Comparison of ENCODE assay signal across 21 cellular contexts in genomic region chr4:40788338-40788737, GRCh38. TPM values are rescaled to one million over a fixed set of nuclear protein-coding genes. Genes with fewer than 3 reads are reported as not detected.
"Had no signal": no experiment of that assay in that cellular context is flagged by ENCODE, and none has a peak within 500 bp of the region (broad histone marks: within the 10 kb centered on the region; RNA-seq: fewer than 3 reads in every experiment).

No MANE protein-coding gene starts in this region.

- H3K79me2 ChIP-seq: hepatocyte had no signal

- H3K4me3 ChIP-seq: colonic mucosa, hepatocyte, ovary, stomach, uterus had no signal

- H3K9me3 Mint-ChIP-seq: endodermal cell; naive thymus-derived CD8-positive, alpha-beta T cell; type B pancreatic cell had no signal

- H3K4me2 ChIP-seq: hepatocyte had no signal

- H3K27ac ChIP-seq: colonic mucosa, foreskin keratinocyte, hepatocyte, ovary, stomach, uterus had no signal

- H3K4me1 Mint-ChIP-seq: endodermal cell; naive thymus-derived CD8-positive, alpha-beta T cell had no signal

- DNase-seq: colonic mucosa; effector CD4-positive, alpha-beta T cell; endodermal cell; erythroblast; foreskin keratinocyte; head of caudate nucleus; kidney; left cardiac atrium; left ventricle myocardium superior; naive thymus-derived CD8-positive, alpha-beta T cell; nucleus accumbens; ovary; right cardiac atrium; small intestine; stimulated activated CD4-positive, alpha-beta T cell treated with anti-CD3 and anti-CD28 coated beads, Interleukin-12 subunit alpha, Interleukin-12 subunit beta, amount 100 ng/mL, for 4 hours; stimulated activated naive CD4-positive, alpha-beta T cell; stomach; uterus had no signal

- H3K27ac Mint-ChIP-seq: endodermal cell; naive thymus-derived CD8-positive, alpha-beta T cell; type B pancreatic cell had no signal

- H2AFZ ChIP-seq: hepatocyte had no signal

- H3K4me1 ChIP-seq: colonic mucosa, foreskin keratinocyte, stomach, uterus had no signal

- H3K36me3 ChIP-seq: colonic mucosa, ovary, stomach, uterus had no signal

- H3K9me3 ChIP-seq: colonic mucosa, ovary, stomach, uterus had no signal

- H3K4me3 Mint-ChIP-seq: endodermal cell; naive thymus-derived CD8-positive, alpha-beta T cell; type B pancreatic cell had no signal

- H3K27me3 Mint-ChIP-seq: type B pancreatic cell had no signal

- H3K27me3 ChIP-seq: colonic mucosa, hepatocyte, ovary, stomach, uterus had no signal

- H3K36me3 Mint-ChIP-seq: naive thymus-derived CD8-positive, alpha-beta T cell; type B pancreatic cell had no signal

- ATAC-seq: foreskin keratinocyte; left cardiac atrium; left ventricle myocardium superior; naive thymus-derived CD8-positive, alpha-beta T cell; right cardiac atrium had no signal

RNA-seq across cellular contexts. Expression of gene NSUN7, which starts 38.6 kb away (rescaled TPM):
- total RNA-seq: lung microvascular endothelial cell had no signal
- polyA plus RNA-seq: naive thymus-derived CD8-positive, alpha-beta T cell had no signal
